In genomic region chr17:39643271-39643670, GRCh38 we compare ENCODE assay signal across 1 cellular context.
A peak's percentile ranks its signal among the peaks of the same experiment; 100 is the strongest.
TF ChIP-seq lines count a peak whose summit lies in the region.

No MANE protein-coding gene starts in this region.

TF ChIP-seq in HepG2, 621 proteins besides CTCF, POLR2A, EP300 and RAD21:
- no peak for TF ChIP-seq ZNF619 (CRISPR knock-in tag; IDR thresholded peaks at IDR 0.05)
- TF ChIP-seq CREBL2 (CRISPR knock-in tag; IDR thresholded peaks at IDR 0.05; ENCODE audit: borderline replicate concordance): no peak
- TF ChIP-seq ZNF30 (CRISPR knock-in tag; IDR thresholded peaks at IDR 0.05): no peak
- 0 out of 2 replicates have a peak, but pooled peaks have one; percentile 42 for TF ChIP-seq NRL (CRISPR knock-in tag; IDR thresholded peaks at IDR 0.05; ENCODE audit: borderline replicate concordance)
- no peak for TF ChIP-seq ZNF230 (CRISPR knock-in tag; IDR thresholded peaks at IDR 0.05)
- TF ChIP-seq HNRNPLL (IDR thresholded peaks at IDR 0.05; ENCODE audit: low read depth, low read length, poor library complexity, severe bottlenecking): no peak
- 0 out of 2 replicates have a peak, but pooled peaks have one; percentile 25 for TF ChIP-seq FOSL2 (CRISPR knock-in tag; IDR thresholded peaks at IDR 0.05)
- no peak for TF ChIP-seq BATF2 (CRISPR knock-in tag; IDR thresholded peaks at IDR 0.05)
- no peak for TF ChIP-seq SALL2 (CRISPR knock-in tag; IDR thresholded peaks at IDR 0.05)
- no peak for TF ChIP-seq HNRNPK (IDR thresholded peaks at IDR 0.05; ENCODE audit: low read depth, low read length, poor library complexity, severe bottlenecking)
- TF ChIP-seq, protein P1, sequence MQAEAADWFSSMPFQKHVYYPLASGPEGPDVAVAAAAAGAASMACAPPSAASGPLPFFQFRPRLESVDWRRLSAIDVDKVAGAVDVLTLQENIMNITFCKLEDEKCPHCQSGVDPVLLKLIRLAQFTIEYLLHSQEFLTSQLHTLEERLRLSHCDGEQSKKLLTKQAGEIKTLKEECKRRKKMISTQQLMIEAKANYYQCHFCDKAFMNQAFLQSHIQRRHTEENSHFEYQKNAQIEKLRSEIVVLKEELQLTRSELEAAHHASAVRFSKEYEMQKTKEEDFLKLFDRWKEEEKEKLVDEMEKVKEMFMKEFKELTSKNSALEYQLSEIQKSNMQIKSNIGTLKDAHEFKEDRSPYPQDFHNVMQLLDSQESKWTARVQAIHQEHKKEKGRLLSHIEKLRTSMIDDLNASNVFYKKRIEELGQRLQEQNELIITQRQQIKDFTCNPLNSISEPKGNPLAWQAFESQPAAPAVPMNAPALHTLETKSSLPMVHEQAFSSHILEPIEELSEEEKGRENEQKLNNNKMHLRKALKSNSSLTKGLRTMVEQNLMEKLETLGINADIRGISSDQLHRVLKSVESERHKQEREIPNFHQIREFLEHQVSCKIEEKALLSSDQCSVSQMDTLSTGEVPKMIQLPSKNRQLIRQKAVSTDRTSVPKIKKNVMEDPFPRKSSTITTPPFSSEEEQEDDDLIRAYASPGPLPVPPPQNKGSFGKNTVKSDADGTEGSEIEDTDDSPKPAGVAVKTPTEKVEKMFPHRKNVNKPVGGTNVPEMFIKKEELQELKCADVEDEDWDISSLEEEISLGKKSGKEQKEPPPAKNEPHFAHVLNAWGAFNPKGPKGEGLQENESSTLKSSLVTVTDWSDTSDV (CRISPR knock-in tag; IDR thresholded peaks at IDR 0.05): 0 out of 2 replicates have a peak, but pooled peaks have one; percentile 51
- TF ChIP-seq ZNF430 (CRISPR knock-in tag; IDR thresholded peaks at IDR 0.05): no peak
- TF ChIP-seq CEBPG (CRISPR knock-in tag; IDR thresholded peaks at IDR 0.05): no peak
- TF ChIP-seq ZSCAN31 (CRISPR knock-in tag; IDR thresholded peaks at IDR 0.05; ENCODE audit: low read depth): no peak
- no peak for TF ChIP-seq ZNF326 (CRISPR knock-in tag; IDR thresholded peaks at IDR 0.05; ENCODE audit: borderline replicate concordance)
TF ChIP-seq in HepG2: peak in this region for 3.
